17 cellular contexts compared by ENCODE assay signal in genomic region chr7:1779445-1779844, GRCh38.
"Had no signal": no experiment of that assay in that cellular context is flagged by ENCODE, and none has a peak within 500 bp of the region (broad histone marks: within the 10 kb centered on the region; RNA-seq: fewer than 3 reads in every experiment).

No MANE protein-coding gene starts in this region.

- H3K4me3 Mint-ChIP-seq: naive thymus-derived CD8-positive, alpha-beta T cell had no signal

- H3K27ac Mint-ChIP-seq: naive thymus-derived CD8-positive, alpha-beta T cell; progenitor cell of endocrine pancreas had no signal

- H3K27ac ChIP-seq: colonic mucosa, ovary, tibial artery, uterus had no signal

- H3K4me3 ChIP-seq: colonic mucosa, mucosa of descending colon, ovary, smooth muscle cell, tibial artery, uterus had no signal

- H3K36me3 ChIP-seq: colonic mucosa, ovary, tibial artery, uterus had no signal

- DNase-seq: colonic mucosa; dermis blood vessel endothelial cell; erythroblast; foreskin melanocyte; hippocampal formation; kidney glomerular epithelial cell; mammary epithelial cell; mucosa of descending colon; naive thymus-derived CD8-positive, alpha-beta T cell; right cardiac atrium; stimulated activated CD4-positive, alpha-beta T cell treated with anti-CD3 and anti-CD28 coated beads, Interleukin-2, amount 100 ng/mL, for 48 hours; stimulated activated naive CD8-positive, alpha-beta T cell treated with anti-CD3 and anti-CD28 coated beads, Interleukin-15, Interleukin-2, amounts not matched to agents 100 U/mL and 50 U/mL, for 24 hours; tibial artery; uterus had no signal

- H3K27me3 ChIP-seq: colonic mucosa, ovary, uterus had no signal

- ATAC-seq: mucosa of descending colon; naive thymus-derived CD8-positive, alpha-beta T cell; right cardiac atrium; stimulated activated naive CD8-positive, alpha-beta T cell treated with anti-CD3 and anti-CD28 coated beads, Interleukin-15, Interleukin-2, amounts not matched to agents 100 U/mL and 50 U/mL, for 24 hours had no signal

- H3K9me3 ChIP-seq: colonic mucosa, mucosa of descending colon, ovary, uterus had no signal

- H3K4me1 Mint-ChIP-seq: naive thymus-derived CD8-positive, alpha-beta T cell had no signal

- H3K4me1 ChIP-seq: colonic mucosa, tibial artery, uterus had no signal
